In the genomic region with DNA sequence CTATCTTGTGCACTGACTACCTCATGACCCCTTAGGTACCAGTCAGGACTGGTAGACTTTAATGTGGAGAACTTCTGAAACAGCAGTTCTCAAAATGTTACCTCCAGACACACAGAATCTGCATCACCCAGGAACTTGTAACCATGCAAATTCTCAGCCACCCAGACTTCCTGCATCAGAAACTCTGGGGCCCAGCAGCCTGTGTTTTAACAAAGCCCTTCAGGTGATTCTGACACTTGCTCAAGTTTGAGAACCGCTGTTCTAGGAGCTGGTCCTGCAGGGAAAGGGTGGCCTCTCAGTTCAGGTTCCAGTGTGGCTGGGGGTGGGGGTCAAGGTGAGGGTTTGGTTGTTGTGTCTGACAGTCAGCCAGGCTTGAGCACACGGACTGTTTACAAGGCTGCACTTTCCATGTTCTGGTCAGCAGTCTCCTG, we compare ENCODE assay signal across 8 cellular contexts. TPM values are rescaled to one million over a fixed set of nuclear protein-coding genes. Genes with fewer than 3 reads are reported as not detected.
DNase-seq lines count a peak whose midpoint lies in the region; ATAC-seq and TF ChIP-seq lines count a peak whose summit lies in the region.

No MANE protein-coding gene starts in this region.

- peaks cover 40% of the 10 kb centered on the region for H3K36me3 Mint-ChIP-seq in activated naive CD8-positive, alpha-beta T cell treated with anti-CD3 and anti-CD28 coated beads for 36 hours
- H3K36me3 Mint-ChIP-seq in progenitor cell of endocrine pancreas (ENCODE audit: insufficient read depth) = peaks cover 28% of the 10 kb centered on the region

- ATAC-seq in GM19324 (IDR thresholded peaks at IDR 0.05; ENCODE audit: low FRiP score, unreplicated experiment) (peak; percentile 43), HG03439 (IDR thresholded peaks at IDR 0.05; ENCODE audit: unreplicated experiment) (peak; percentile 39)

- H3K4me2 ChIP-seq in BLaER1 = peak overlapping the region; percentile 99

- no peaks in the 10 kb centered on the region for H4K20me1 ChIP-seq in BLaER1

- peak; percentile 45 for DNase-seq in activated naive CD8-positive, alpha-beta T cell treated with anti-CD3 and anti-CD28 coated beads for 36 hours
- no peak for DNase-seq in progenitor cell of endocrine pancreas (ENCODE audit: low spot score, unreplicated experiment)
- no peak for DNase-seq in DMS53 treated with DMSO at 0.1 percent for 48 hours (lab: John Stamatoyannopoulos, UW; ENCODE audit: unreplicated experiment)
- DNase-seq in NCI-H748 treated with DMSO at 0.1 percent for 48 hours (lab: John Stamatoyannopoulos, UW) = no peak
- no peak for DNase-seq in NCI-H2107 (lab: John Stamatoyannopoulos, UW)

- peaks cover 22% of the 10 kb centered on the region for H3K9me3 ChIP-seq in BLaER1

- H3K4me1 ChIP-seq in BLaER1 = peaks cover 27% of the 10 kb centered on the region

- H3K27me3 ChIP-seq in BLaER1 = no peaks in the 10 kb centered on the region

- 0 out of 2 replicates have a peak overlapping the region, but pooled peaks have one; percentile 98 for H3K27ac ChIP-seq in BLaER1

- H3K27me3 Mint-ChIP-seq in activated naive CD8-positive, alpha-beta T cell treated with anti-CD3 and anti-CD28 coated beads for 36 hours = no peaks in the 10 kb centered on the region
- no peaks in the 10 kb centered on the region for H3K27me3 Mint-ChIP-seq in progenitor cell of endocrine pancreas

- peak overlapping the region; percentile 99 for H3K9ac ChIP-seq in BLaER1

- H3K9me3 Mint-ChIP-seq in activated naive CD8-positive, alpha-beta T cell treated with anti-CD3 and anti-CD28 coated beads for 36 hours = peaks cover 6% of the 10 kb centered on the region
- peaks cover 13% of the 10 kb centered on the region for H3K9me3 Mint-ChIP-seq in progenitor cell of endocrine pancreas (ENCODE audit: low read depth)

- peak overlapping the region; percentile 97 for H3K4me3 ChIP-seq in BLaER1

- peaks cover 50% of the 10 kb centered on the region for H3K36me3 ChIP-seq in BLaER1

- no peak for TF ChIP-seq CTCF in progenitor cell of endocrine pancreas (IDR thresholded peaks at IDR 0.05; ENCODE audit: unreplicated experiment)

- H3K4me3 Mint-ChIP-seq in activated naive CD8-positive, alpha-beta T cell treated with anti-CD3 and anti-CD28 coated beads for 36 hours = peak overlapping the region; percentile 98
- peak overlapping the region; percentile 95 for H3K4me3 Mint-ChIP-seq in progenitor cell of endocrine pancreas (ENCODE audit: low read depth)

- H3K4me1 Mint-ChIP-seq in activated naive CD8-positive, alpha-beta T cell treated with anti-CD3 and anti-CD28 coated beads for 36 hours = peaks cover 39% of the 10 kb centered on the region
- H3K4me1 Mint-ChIP-seq in progenitor cell of endocrine pancreas (ENCODE audit: low read depth) = peaks cover 7% of the 10 kb centered on the region

- peak overlapping the region; percentile 99 for H3K27ac Mint-ChIP-seq in activated naive CD8-positive, alpha-beta T cell treated with anti-CD3 and anti-CD28 coated beads for 36 hours
- peak overlapping the region; percentile 49 for H3K27ac Mint-ChIP-seq in progenitor cell of endocrine pancreas

RNA-seq across cellular contexts. Expression of gene ZFP62, which starts 28.4 kb away (rescaled TPM):
- 10 to 100 TPM; 21.2 to 23.7 TPM for total RNA-seq in activated naive CD8-positive, alpha-beta T cell treated with anti-CD3 and anti-CD28 coated beads for 36 hours
- 62.0 and 63.1 TPM in 2 replicates for total RNA-seq in progenitor cell of endocrine pancreas

RNA-seq across cellular contexts. Expression of gene MGAT1, which starts 30.0 kb away (rescaled TPM):
- 100 to 1,000 TPM in 1 of 2 experiments, 10 to 100 TPM in 1; 99.1 to 101 TPM for total RNA-seq in activated naive CD8-positive, alpha-beta T cell treated with anti-CD3 and anti-CD28 coated beads for 36 hours
- 63.8 and 66.9 TPM in 2 replicates for total RNA-seq in progenitor cell of endocrine pancreas
